ENCODE assay signal across 8 cellular contexts in the genomic region with DNA sequence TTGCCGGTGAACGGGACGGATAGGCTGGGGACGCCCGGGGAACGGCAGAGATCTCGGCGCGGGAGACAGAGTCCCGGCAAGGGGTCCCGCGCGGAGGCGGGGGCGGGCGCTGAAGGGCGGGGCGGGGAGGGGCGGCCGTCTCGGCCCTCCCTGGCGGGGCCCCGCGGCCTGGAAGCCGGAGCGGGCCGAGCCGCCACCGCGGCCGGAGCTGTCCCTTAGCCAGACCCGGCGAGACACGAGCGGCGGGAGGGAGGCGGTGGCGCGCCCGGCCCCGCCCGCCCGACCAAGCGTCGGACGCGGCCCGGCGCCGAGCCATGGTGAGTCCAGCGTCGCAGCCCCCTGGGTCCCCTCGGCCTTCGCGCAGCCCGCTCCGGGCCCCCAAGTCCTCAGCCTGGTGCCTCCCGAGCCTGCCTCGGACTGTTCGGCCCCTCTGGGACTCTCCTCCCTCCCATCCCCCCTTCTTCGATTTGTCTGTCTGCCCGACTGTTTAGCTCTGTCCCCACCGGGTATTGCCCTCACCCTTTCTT. TPM values are rescaled to one million over a fixed set of nuclear protein-coding genes. Genes with fewer than 3 reads are reported as not detected.
A peak's percentile ranks its signal among the peaks of the same experiment; 100 is the strongest.
DNase-seq lines count a peak whose midpoint lies in the region; ATAC-seq and TF ChIP-seq lines count a peak whose summit lies in the region.

A gene (plus strand): TSS at position 222 of the 527 bp plus-strand sequence. CDS start 93 bp downstream, at position 315.

- peak within 1 kb of the TSS; percentile 92 for H3K27ac ChIP-seq in GM23338 (ENCODE audit: low read depth)
- H3K27ac ChIP-seq in duodenal mucosa (ENCODE audit: low read depth, low read length), result peak within 1 kb of the TSS; percentile 74
- H3K27ac ChIP-seq in left lung, result peak within 1 kb of the TSS; percentile 88 to 89

- peak; percentile 86 for DNase-seq in AG20443 (ENCODE audit: low spot score)
- peak; percentile 60 for DNase-seq in GM23338 (ENCODE audit: low spot score)
- DNase-seq in SK-MEL-5 (ENCODE audit: low read depth, low spot score), result peak; percentile 15
- peak in 1 of 2 donors; percentile 91 for DNase-seq in left lung

- no peaks in the 10 kb centered on the region for H3K9me2 ChIP-seq in GM23338 (ENCODE audit: insufficient read depth)

- H3K27ac Mint-ChIP-seq in GM23338, result peak within 1 kb of the TSS; percentile 96
- peak within 1 kb of the TSS; percentile 60 for H3K27ac Mint-ChIP-seq in stimulated activated memory B cell treated with anti-CD40 and anti-IgM and Interleukin-4, amounts not matched to agents 10 μg/mL and 1 μg/mL and 100 μg/mL, for 72 hours

- peak within 1 kb of the TSS; percentile 96 for H2AFZ ChIP-seq in GM23338

- no peaks in the 10 kb centered on the region for H3K9me3 ChIP-seq in duodenal mucosa (ENCODE audit: control insufficient read depth in 1 of 2, low read length in 2 of 2)
- no peaks in the 10 kb centered on the region for H3K9me3 ChIP-seq in left lung

- intact Hi-C loops in left lung (cut with DNase I), result no loop called here

- H3K4me2 ChIP-seq in GM23338, result peak within 1 kb of the TSS; percentile 98

- peaks cover 23% of the 10 kb centered on the region for H3K27me3 Mint-ChIP-seq in GM23338 (ENCODE audit: insufficient read depth, low read depth, poor library complexity)
- peaks cover 59% of the 10 kb centered on the region for H3K27me3 Mint-ChIP-seq in stimulated activated memory B cell treated with anti-CD40 and anti-IgM and Interleukin-4, amounts not matched to agents 10 μg/mL and 1 μg/mL and 100 μg/mL, for 72 hours

- peaks cover 35% of the 10 kb centered on the region for H3K4me1 Mint-ChIP-seq in GM23338
- peaks cover 42% of the 10 kb centered on the region for H3K4me1 Mint-ChIP-seq in stimulated activated memory B cell treated with anti-CD40 and anti-IgM and Interleukin-4, amounts not matched to agents 10 μg/mL and 1 μg/mL and 100 μg/mL, for 72 hours

- H3K36me3 ChIP-seq in GM23338 (ENCODE audit: insufficient read depth) (peaks cover 4% of the 10 kb centered on the region; the same call in 1 of the 2 replicates), duodenal mucosa (ENCODE audit: control insufficient read depth in 1 of 2, insufficient read depth in 2 of 2, low read length in 2 of 2) (peaks cover 0 to 3% of the 10 kb centered on the region in 2 donors), left lung (peaks cover 0 to 14% of the 10 kb centered on the region in 2 donors)

- peak within 1 kb of the TSS; percentile 95 for H3K4me3 ChIP-seq in GM23338
- H3K4me3 ChIP-seq in duodenal mucosa (ENCODE audit: low read depth in 1 of 2, low read length in 2 of 2), result peak within 1 kb of the TSS; percentile 81 to 94
- H3K4me3 ChIP-seq in left lung, result peak within 1 kb of the TSS; percentile 67 to 74

- TF ChIP-seq CTCF in GM23338 (conservative IDR thresholded peaks at IDR 0.05; ENCODE audit: low read depth in 2 of 2) (no peak), left lung (IDR thresholded peaks at IDR 0.05) (no peak)

- H3K36me3 Mint-ChIP-seq in GM23338 (ENCODE audit: low read depth), result peaks cover 27% of the 10 kb centered on the region
- H3K36me3 Mint-ChIP-seq in stimulated activated memory B cell treated with anti-CD40 and anti-IgM and Interleukin-4, amounts not matched to agents 10 μg/mL and 1 μg/mL and 100 μg/mL, for 72 hours, result no peaks in the 10 kb centered on the region

- peaks cover 27% of the 10 kb centered on the region for H3K27me3 ChIP-seq in GM23338 (ENCODE audit: insufficient read depth)
- peaks cover 0 to 10% of the 10 kb centered on the region in 2 donors for H3K27me3 ChIP-seq in duodenal mucosa (ENCODE audit: control insufficient read depth in 1 of 2, insufficient read depth in 2 of 2, low read length in 2 of 2)
- H3K27me3 ChIP-seq in left lung, result peaks cover 4 to 32% of the 10 kb centered on the region in 2 donors

- H3F3A ChIP-seq in GM23338 (replicated peaks; ENCODE audit: low read depth), result peaks cover 17% of the 10 kb centered on the region

- peak; percentile 5 for ATAC-seq in GM23338
- ATAC-seq in left lung, result peak; percentile 67
- ATAC-seq in stimulated activated memory B cell treated with anti-CD40 and anti-IgM and Interleukin-4, amounts not matched to agents 10 μg/mL and 1 μg/mL and 100 μg/mL, for 72 hours, result peak; percentile 19
- ATAC-seq in GM21447 (IDR thresholded peaks at IDR 0.05; ENCODE audit: unreplicated experiment), result no peak
- ATAC-seq in GM18909 (IDR thresholded peaks at IDR 0.05; ENCODE audit: poor library complexity, unreplicated experiment), result no peak

- no peaks in the 10 kb centered on the region; the same call in 1 of the 3 replicates for H3K9me3 Mint-ChIP-seq in GM23338
- no peaks in the 10 kb centered on the region for H3K9me3 Mint-ChIP-seq in stimulated activated memory B cell treated with anti-CD40 and anti-IgM and Interleukin-4, amounts not matched to agents 10 μg/mL and 1 μg/mL and 100 μg/mL, for 72 hours

- H3K4me1 ChIP-seq in GM23338 (ENCODE audit: insufficient read depth) (peaks cover 13% of the 10 kb centered on the region), duodenal mucosa (ENCODE audit: control insufficient read depth in 1 of 2, insufficient read depth in 2 of 2, low read length in 2 of 2) (peaks cover 29 to 32% of the 10 kb centered on the region in 2 donors), left lung (peaks cover 17 to 44% of the 10 kb centered on the region in 2 donors)

- in situ Hi-C loops in SK-MEL-5 (cut with HindIII; ENCODE audit: low pct_unique_long_range_greater_than_20kb, low sequenced_read_pairs), result no loop called here

- H3K9ac ChIP-seq in duodenal mucosa (ENCODE audit: low read depth in 1 of 2, low read length in 2 of 2), result peak within 1 kb of the TSS; percentile 77 to 90

- H3K4me3 Mint-ChIP-seq in GM23338, result peak within 1 kb of the TSS; percentile 97
- peak within 1 kb of the TSS; percentile 80 for H3K4me3 Mint-ChIP-seq in stimulated activated memory B cell treated with anti-CD40 and anti-IgM and Interleukin-4, amounts not matched to agents 10 μg/mL and 1 μg/mL and 100 μg/mL, for 72 hours

- peaks cover 6% of the 10 kb centered on the region for H3K79me2 ChIP-seq in GM23338 (replicated peaks; ENCODE audit: insufficient read depth)

- H4K20me1 ChIP-seq in GM23338 (replicated peaks; ENCODE audit: insufficient read depth), result no peaks in the 10 kb centered on the region; the same call in 1 of the 2 replicates

TF ChIP-seq in GM23338, 12 proteins besides CTCF, POLR2A, EP300 and RAD21:
- no peak for TF ChIP-seq STAT1 (IDR thresholded peaks at IDR 0.05; ENCODE audit: unreplicated experiment)
- TF ChIP-seq, protein P1, sequence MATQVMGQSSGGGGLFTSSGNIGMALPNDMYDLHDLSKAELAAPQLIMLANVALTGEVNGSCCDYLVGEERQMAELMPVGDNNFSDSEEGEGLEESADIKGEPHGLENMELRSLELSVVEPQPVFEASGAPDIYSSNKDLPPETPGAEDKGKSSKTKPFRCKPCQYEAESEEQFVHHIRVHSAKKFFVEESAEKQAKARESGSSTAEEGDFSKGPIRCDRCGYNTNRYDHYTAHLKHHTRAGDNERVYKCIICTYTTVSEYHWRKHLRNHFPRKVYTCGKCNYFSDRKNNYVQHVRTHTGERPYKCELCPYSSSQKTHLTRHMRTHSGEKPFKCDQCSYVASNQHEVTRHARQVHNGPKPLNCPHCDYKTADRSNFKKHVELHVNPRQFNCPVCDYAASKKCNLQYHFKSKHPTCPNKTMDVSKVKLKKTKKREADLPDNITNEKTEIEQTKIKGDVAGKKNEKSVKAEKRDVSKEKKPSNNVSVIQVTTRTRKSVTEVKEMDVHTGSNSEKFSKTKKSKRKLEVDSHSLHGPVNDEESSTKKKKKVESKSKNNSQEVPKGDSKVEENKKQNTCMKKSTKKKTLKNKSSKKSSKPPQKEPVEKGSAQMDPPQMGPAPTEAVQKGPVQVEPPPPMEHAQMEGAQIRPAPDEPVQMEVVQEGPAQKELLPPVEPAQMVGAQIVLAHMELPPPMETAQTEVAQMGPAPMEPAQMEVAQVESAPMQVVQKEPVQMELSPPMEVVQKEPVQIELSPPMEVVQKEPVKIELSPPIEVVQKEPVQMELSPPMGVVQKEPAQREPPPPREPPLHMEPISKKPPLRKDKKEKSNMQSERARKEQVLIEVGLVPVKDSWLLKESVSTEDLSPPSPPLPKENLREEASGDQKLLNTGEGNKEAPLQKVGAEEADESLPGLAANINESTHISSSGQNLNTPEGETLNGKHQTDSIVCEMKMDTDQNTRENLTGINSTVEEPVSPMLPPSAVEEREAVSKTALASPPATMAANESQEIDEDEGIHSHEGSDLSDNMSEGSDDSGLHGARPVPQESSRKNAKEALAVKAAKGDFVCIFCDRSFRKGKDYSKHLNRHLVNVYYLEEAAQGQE (IDR thresholded peaks at IDR 0.05; ENCODE audit: unreplicated experiment), result no peak
- TF ChIP-seq EZH2 (IDR thresholded peaks at IDR 0.05; ENCODE audit: low read depth, unreplicated experiment), result no peak
- TF ChIP-seq CREB1 (CRISPR knock-in tag; IDR thresholded peaks at IDR 0.05; ENCODE audit: low read depth), result no peak
- no peak for TF ChIP-seq NANOG (IDR thresholded peaks at IDR 0.05; ENCODE audit: borderline replicate concordance)
- TF ChIP-seq, protein P2, sequence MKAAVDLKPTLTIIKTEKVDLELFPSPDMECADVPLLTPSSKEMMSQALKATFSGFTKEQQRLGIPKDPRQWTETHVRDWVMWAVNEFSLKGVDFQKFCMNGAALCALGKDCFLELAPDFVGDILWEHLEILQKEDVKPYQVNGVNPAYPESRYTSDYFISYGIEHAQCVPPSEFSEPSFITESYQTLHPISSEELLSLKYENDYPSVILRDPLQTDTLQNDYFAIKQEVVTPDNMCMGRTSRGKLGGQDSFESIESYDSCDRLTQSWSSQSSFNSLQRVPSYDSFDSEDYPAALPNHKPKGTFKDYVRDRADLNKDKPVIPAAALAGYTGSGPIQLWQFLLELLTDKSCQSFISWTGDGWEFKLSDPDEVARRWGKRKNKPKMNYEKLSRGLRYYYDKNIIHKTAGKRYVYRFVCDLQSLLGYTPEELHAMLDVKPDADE (IDR thresholded peaks at IDR 0.05), result no peak

RNA-seq across cellular contexts. Expression of the gene that starts here (rescaled TPM):
- total RNA-seq in GM23338 (2014; rRNA removed; shearing (Covaris generic)), result 38.6 and 44.6 TPM in 2 replicates
- polyA plus RNA-seq in GM23338 (2016; fragmentation: Nextera tagmentation; extraction: Ambion mirVana), result 17.7 and 21.5 TPM in 2 replicates
- 16.0 and 19.7 TPM in 2 replicates for total RNA-seq in SK-MEL-5 (2014; rRNA removed; shearing (Covaris generic))
- polyA plus RNA-seq in SK-MEL-5 (2015; cell fraction: cytosol; rRNA removed), result 26.1 and 28.5 TPM in 2 replicates
- 64.7 and 65.0 TPM in 2 replicates for polyA plus RNA-seq in SK-MEL-5 (2015; cell fraction: nucleus; rRNA removed)
- 10 to 100 TPM; 34.7 to 41.5 TPM for total RNA-seq in left lung

Comparison
In these comparisons a context has a peak if more than half of its experiments do, and no peak if none do; other contexts are left out.
1. ATAC-seq: peak in GM23338 (single experiment), left lung (single experiment) and stimulated activated memory B cell treated with anti-CD40 and anti-IgM and Interleukin-4, amounts not matched to agents 10 μg/mL and 1 μg/mL and 100 μg/mL, for 72 hours (single experiment); none in GM21447 (single experiment) and GM18909 (single experiment).
2. Peak in every context shown above with its lines, with median percentiles within 50 percentile points of each other: H3K27ac ChIP-seq and H3K4me3 ChIP-seq.